Comparison of ENCODE assay signal across 16 cellular contexts in genomic region chr12:93080994-93081809, GRCh38.
DNase-seq lines count a peak whose midpoint lies in the region; TF ChIP-seq lines count a peak whose summit lies in the region.
"Had no signal": no experiment of that assay in that cellular context is flagged by ENCODE, and none has a peak within 500 bp of the region (broad histone marks: within the 10 kb centered on the region; RNA-seq: fewer than 3 reads in every experiment).

No MANE protein-coding gene starts in this region.

- H4K5ac ChIP-seq in mesendoderm (ENCODE audit: low read length) = no peak overlapping the region

- H3K4me3 ChIP-seq in mesendoderm (ENCODE audit: low read length) = no peak overlapping the region
- H3K4me3 ChIP-seq: BLaER1 had no signal

- H3K4ac ChIP-seq in mesendoderm (ENCODE audit: low read depth, low read length) = peak overlapping the region; percentile 73

- no peaks in the 10 kb centered on the region for H3K27me3 ChIP-seq in mesendoderm (ENCODE audit: insufficient read depth, low read length, poor library complexity)
- H3K27me3 ChIP-seq: BLaER1, neutrophil had no signal

- H3K9ac ChIP-seq in mesendoderm (ENCODE audit: low read length) = peak overlapping the region; percentile 9
- H3K9ac ChIP-seq: BLaER1 had no signal

- no peak for TF ChIP-seq CTCF in C4-2B (conservative IDR thresholded peaks at IDR 0.05)

- no peak overlapping the region for H3K23ac ChIP-seq in mesendoderm (ENCODE audit: low read length)

- DNase-seq in LHCN-M2 (ENCODE audit: low read depth) (peak; percentile 66), dermis blood vessel endothelial cell (peak; percentile 22), mesendoderm (peak; percentile 94), activated gamma-delta T cell (lab: John Stamatoyannopoulos, UW) (no peak), GM19238 (ENCODE audit: insufficient read length, low spot score) (no peak), DMS79 (lab: John Stamatoyannopoulos, UW) (no peak)
- DNase-seq in stimulated activated naive CD4-positive, alpha-beta T cell treated with Interleukin-2 at 50 U/mL for 16 hours (lab: John Stamatoyannopoulos, UW) = no peak
- DNase-seq: activated CD4-positive, alpha-beta T cell treated with anti-CD3 and anti-CD28 coated beads for 4 hours; activated naive CD4-positive, alpha-beta T cell treated with Interleukin-2 at 50 U/mL for 16 hours; effector CD8-positive, alpha-beta T cell; MV-4-11; NCI-H510A; stimulated activated CD4-positive, alpha-beta T cell treated with anti-CD3 and anti-CD28 coated beads, Interleukin-1b, Interleukin-23, amount 100 ng/mL, for 48 hours had no signal

- no peaks in the 10 kb centered on the region for H3K79me2 ChIP-seq in mesendoderm (ENCODE audit: control insufficient read depth, insufficient read depth, low read length)

- peak overlapping the region; percentile 42 for H2BK15ac ChIP-seq in mesendoderm (replicated peaks; ENCODE audit: low read depth)

- H2BK5ac ChIP-seq in mesendoderm (ENCODE audit: low read length) = peak overlapping the region; percentile 98

- WGBS in mesendoderm (ENCODE audit: extremely low coverage, insufficient coverage, low lambda C conversion rate) = no CpG with 5 or more reads among the region's 10 CpGs

- peak overlapping the region; percentile 77 for H3K56ac ChIP-seq in mesendoderm (ENCODE audit: low read length)

- no peaks in the 10 kb centered on the region for H3K79me1 ChIP-seq in mesendoderm (ENCODE audit: low read length)

- H3K27ac ChIP-seq in C4-2B (peak overlapping the region; percentile 69), mesendoderm (ENCODE audit: low read depth, low read length) (peak overlapping the region; percentile 97)
- H3K27ac ChIP-seq: BLaER1, neutrophil had no signal

- H3K4me2 ChIP-seq in mesendoderm (ENCODE audit: low read length) = no peak overlapping the region
- H3K4me2 ChIP-seq: BLaER1 had no signal

- peaks cover 21% of the 10 kb centered on the region for H3K4me1 ChIP-seq in mesendoderm (ENCODE audit: control insufficient read depth, low read depth, low read length)
- H3K4me1 ChIP-seq: BLaER1 had no signal

- peak overlapping the region; percentile 72 for H2AK5ac ChIP-seq in mesendoderm (ENCODE audit: low read length)

- no peak overlapping the region for H4K8ac ChIP-seq in mesendoderm (ENCODE audit: low read depth, low read length)

- no peaks in the 10 kb centered on the region for H3K36me3 ChIP-seq in mesendoderm (ENCODE audit: control insufficient read depth, insufficient read depth, low read length)
- H3K36me3 ChIP-seq: BLaER1, neutrophil had no signal

- H2BK120ac ChIP-seq in mesendoderm (ENCODE audit: low read depth, low read length) = peak overlapping the region; percentile 95

- peak overlapping the region; percentile 91 for H3K18ac ChIP-seq in mesendoderm (ENCODE audit: low read length)

Comparison
In these comparisons a context has a peak if more than half of its experiments do, and no peak if none do; other contexts are left out.
1. DNase-seq: peak in LHCN-M2 (single experiment), dermis blood vessel endothelial cell (single experiment) and mesendoderm (single experiment); none in activated gamma-delta T cell (single experiment), GM19238 (single experiment), stimulated activated naive CD4-positive, alpha-beta T cell treated with Interleukin-2 at 50 U/mL for 16 hours (single experiment) and DMS79 (single experiment).